In the genomic region with DNA sequence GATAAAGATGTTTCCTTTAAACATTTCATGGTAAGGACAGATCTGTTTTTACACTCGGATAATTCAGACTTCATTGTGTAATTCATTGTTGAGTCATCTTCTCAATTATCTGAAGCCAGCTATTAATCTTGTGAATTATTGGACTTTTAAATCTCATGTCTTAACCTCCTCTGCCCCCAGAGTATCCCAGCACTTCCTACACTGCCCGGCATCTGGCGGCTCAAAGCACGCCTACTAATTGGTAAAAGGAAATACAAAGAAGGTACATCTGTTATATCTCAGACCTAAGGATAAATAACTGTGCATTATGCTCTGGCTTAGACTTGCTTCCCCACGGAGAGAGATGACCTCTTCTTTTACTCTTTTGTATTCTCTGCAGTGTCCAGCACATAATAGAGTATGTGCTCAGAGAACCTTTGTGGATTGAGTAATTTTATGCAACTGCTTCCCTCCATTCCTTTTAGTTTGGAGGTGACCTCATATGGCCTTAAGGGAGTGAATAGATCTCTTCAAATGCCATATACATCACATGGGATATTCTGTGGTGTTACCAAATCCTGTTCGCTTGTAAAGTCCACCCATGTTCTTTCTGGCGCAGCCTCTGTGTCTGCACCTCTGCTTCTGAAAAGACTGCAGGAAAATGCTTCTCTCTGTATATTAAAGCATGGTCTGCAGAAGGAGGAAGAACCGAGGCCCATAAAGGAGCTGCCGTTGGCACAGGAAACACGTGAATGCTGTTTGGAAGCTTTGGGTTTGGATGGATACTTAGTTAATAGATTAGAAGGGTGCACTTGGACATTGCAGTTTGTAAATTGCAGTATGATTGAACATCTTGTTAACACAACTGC, we compare ENCODE assay signal across 14 cellular contexts.
DNase-seq lines count a peak whose midpoint lies in the region; ATAC-seq, FAIRE-seq and TF ChIP-seq lines count a peak whose summit lies in the region.
"Had no signal": no experiment of that assay in that cellular context is flagged by ENCODE, and none has a peak within 500 bp of the region (broad histone marks: within the 10 kb centered on the region; RNA-seq: fewer than 3 reads in every experiment).

No MANE protein-coding gene starts in this region.

- H3K27ac ChIP-seq in cingulate gyrus (ENCODE audit: low read depth, low read length) = peak overlapping the region; percentile 73
- H3K27ac ChIP-seq: C4-2B had no signal

- peak; percentile 60 for FAIRE-seq in GM12891 (lab: Jason Lieb, UNC)

- DNase-seq in GM12891 (ENCODE audit: insufficient read length, low spot score) = no peak
- peak; percentile 62 for DNase-seq in NCI-H69 (lab: John Stamatoyannopoulos, UW)
- peak; percentile 45 for DNase-seq in renal cortical epithelial cell (ENCODE audit: low read depth)
- DNase-seq in NCI-H1417 (lab: John Stamatoyannopoulos, UW) = no peak
- DNase-seq in NCI-H1417 treated with DMSO at 0.1 percent for 48 hours (lab: John Stamatoyannopoulos, UW) = no peak
- DNase-seq: activated B cell treated with CpG ODN at 0.5 μM for 24 hours; activated T-cell treated with anti-CD3 and anti-CD28 coated beads, Interleukin-2, amount 50 U/mL, for 1 hour; mesendoderm; NCI-H510A; SHP77 treated with DMSO at 0.1 percent for 48 hours had no signal

- TF ChIP-seq POLR2A in GM12891 (IDR thresholded peaks at IDR 0.05; ENCODE audit: low read depth, low read length) = no peak

- ATAC-seq in HG03520 (IDR thresholded peaks at IDR 0.05; ENCODE audit: unreplicated experiment) = no peak
- ATAC-seq in HG03442 (IDR thresholded peaks at IDR 0.05; ENCODE audit: unreplicated experiment) = no peak

TF ChIP-seq in GM12891, 5 proteins besides CTCF, POLR2A, EP300 and RAD21:
- TF ChIP-seq POU2F2 (IDR thresholded peaks at IDR 0.05; ENCODE audit: low read depth, low read length) (no peak), SPI1 (IDR thresholded peaks at IDR 0.05; ENCODE audit: low read depth, low read length) (no peak), POLR2AphosphoS5 (IDR thresholded peaks at IDR 0.05; ENCODE audit: low read depth, low read length) (no peak), PAX5 (IDR thresholded peaks at IDR 0.05; ENCODE audit: insufficient read depth, low read length, severe bottlenecking) (no peak), TAF1 (IDR thresholded peaks at IDR 0.05; ENCODE audit: low read depth, low read length) (no peak)

Comparison
In these comparisons a context has a peak if more than half of its experiments do, and no peak if none do; other contexts are left out.
1. DNase-seq: peak in NCI-H69 (single experiment) and renal cortical epithelial cell (single experiment); none in GM12891 (single experiment), NCI-H1417 (0 of 3) and NCI-H1417 treated with DMSO at 0.1 percent for 48 hours (single experiment).